ENCODE assay signal across 8 cellular contexts in genomic region chr20:47677314-47678129, GRCh38.
DNase-seq lines count a peak whose midpoint lies in the region; FAIRE-seq and TF ChIP-seq lines count a peak whose summit lies in the region.

No MANE protein-coding gene starts in this region.

- CTCF ChIA-PET in AG04449 (lab: Yijun Ruan, JAX), result interaction anchor here (0.6 to 10.5 kb wide), 27 partner anchors 8 to 953 kb away, joined by 3 to 235 read pairs (median 4); no protein-coding TSS in a partner anchor
- CTCF ChIA-PET in activated CD4-positive, alpha-beta memory T cell treated with anti-CD3 and anti-CD28 coated beads for 36 hours (lab: Charles Lee), result interaction anchor here (0.6 to 5.4 kb wide), 13 partner anchors 9 to 1183 kb away, joined by 3 to 67 read pairs (median 4); no protein-coding TSS in a partner anchor
- CTCF ChIA-PET in H1 (lab: Charles Lee; ENCODE audit: partially characterized antibody), result interaction anchor here (0.6 to 9.7 kb wide), 50 partner anchors 8 to 947 kb away, joined by 3 to 92 read pairs (median 4); no protein-coding TSS in a partner anchor

- H3K4me2 ChIP-seq in H1 (ENCODE audit: insufficient read depth in 1 of 2, low read depth in 2 of 2, low read length in 2 of 2), result no peak overlapping the region

- H3K36me3 ChIP-seq in H1 (ENCODE audit: control insufficient read depth in 2 of 4, insufficient read depth in 4 of 4, low read length in 3 of 4), result no peaks in the 10 kb centered on the region
- peaks cover 92% of the 10 kb centered on the region for H3K36me3 ChIP-seq in neutrophil

- no peaks in the 10 kb centered on the region for H3K27me3 Mint-ChIP-seq in activated CD4-positive, alpha-beta memory T cell treated with anti-CD3 and anti-CD28 coated beads for 36 hours
- no peaks in the 10 kb centered on the region for H3K27me3 Mint-ChIP-seq in type B pancreatic cell

- TF ChIP-seq CTCF in AG04449 (IDR thresholded peaks at IDR 0.05; ENCODE audit: insufficient read depth, low read length, missing control alignments) (peak; percentile 83), H1 (IDR thresholded peaks at IDR 0.05; ENCODE audit: control extremely low read depth in 1 of 3, insufficient read depth in 1 of 3, low read depth in 1 of 3, low read length in 3 of 3) (peak; percentile 93 to 97 (median 95)), neutrophil (IDR thresholded peaks at IDR 0.05) (peak; percentile 55), type B pancreatic cell (conservative IDR thresholded peaks at IDR 0.05) (peak; percentile 88)

- no peak overlapping the region for H2BK12ac ChIP-seq in H1 (ENCODE audit: low read depth, low read length)

- H3K18ac ChIP-seq in H1 (ENCODE audit: extremely low read depth, low read length), result no peak overlapping the region

- H3K9me3 ChIP-seq in H1 (ENCODE audit: insufficient read depth in 2 of 2, low read depth in 1 of 2, low read length in 1 of 2) (no peaks in the 10 kb centered on the region), neutrophil (no peaks in the 10 kb centered on the region)

- H3K4ac ChIP-seq in H1 (replicated peaks; ENCODE audit: insufficient read length, low read depth, low read length), result no peak overlapping the region

- no peak overlapping the region for H3K4me3 Mint-ChIP-seq in activated CD4-positive, alpha-beta memory T cell treated with anti-CD3 and anti-CD28 coated beads for 36 hours
- no peak overlapping the region for H3K4me3 Mint-ChIP-seq in type B pancreatic cell

- H3K4me1 ChIP-seq in H1 (replicated peaks in 1 of 4; ENCODE audit: control insufficient read depth in 3 of 4, insufficient read depth in 4 of 4, low read length in 3 of 4) (peaks cover 0 to 7% (median 2%) of the 10 kb centered on the region in 4 experiments; a peak in 5 of 7 replicates), neutrophil (ENCODE audit: control insufficient read depth in 1 of 2, insufficient read depth in 1 of 2, low read depth in 1 of 2, low read length in 1 of 2) (no peaks in the 10 kb centered on the region)

- FAIRE-seq in GM18507 (lab: Jason Lieb, UNC), result peak; percentile 46
- no peak for FAIRE-seq in H1 (lab: Jason Lieb, UNC)

- WGBS in H1 (ENCODE audit: extremely low coverage in 1 of 2, insufficient coverage in 1 of 2, insufficient read length in 1 of 2, insufficient replicate concordance in 2 of 2, low coverage in 1 of 2, low lambda C conversion rate in 2 of 2, missing lambda C conversion rate in 1 of 2), 2 experiments, result 52% methylated on average over 17 of the region's 18 CpGs; no CpG with 5 or more reads in 1 of the 2 experiments

- no peaks in the 10 kb centered on the region for H3K23me2 ChIP-seq in H1 (ENCODE audit: low read depth, low read length)

- H3K23ac ChIP-seq in H1 (ENCODE audit: insufficient read length), result no peak overlapping the region

- no peak overlapping the region for H2AFZ ChIP-seq in H1 (ENCODE audit: low read length)

- no peak for TF ChIP-seq EP300 in H1 (IDR thresholded peaks at IDR 0.05; ENCODE audit: borderline replicate concordance in 1 of 2, low read depth in 2 of 2, low read length in 2 of 2)

- H3K27ac Mint-ChIP-seq in activated CD4-positive, alpha-beta memory T cell treated with anti-CD3 and anti-CD28 coated beads for 36 hours, result no peak overlapping the region
- peak overlapping the region; percentile 56 for H3K27ac Mint-ChIP-seq in type B pancreatic cell

- H4K20me1 ChIP-seq in H1 (replicated peaks in 1 of 2; ENCODE audit: control insufficient read depth in 1 of 2, insufficient read depth in 2 of 2, low read length in 2 of 2), result peaks cover 0 to 2% of the 10 kb centered on the region in 2 experiments

- TF ChIP-seq RAD21 in H1 (IDR thresholded peaks at IDR 0.05 in 1 of 2, conservative IDR thresholded peaks at IDR 0.05 in 1 of 2; ENCODE audit: low read depth in 2 of 2, low read length in 2 of 2), result peak; percentile 94 to 96

- DNase-seq in AG04449 (ENCODE audit: low read depth, low spot score), result no peak
- peak; percentile 63 for DNase-seq in GM18507 (ENCODE audit: extremely low spot score, insufficient read length, low read depth)
- DNase-seq in NCI-H526 (lab: John Stamatoyannopoulos, UW), result peak; percentile 50 to 89
- DNase-seq in activated CD4-positive, alpha-beta memory T cell treated with anti-CD3 and anti-CD28 coated beads for 36 hours, result peak; percentile 78
- peak; percentile 59 to 89 for DNase-seq in H1 (ENCODE audit: low read depth in 1 of 2, low spot score in 2 of 2)
- DNase-seq in type B pancreatic cell (ENCODE audit: extremely low spot score, unreplicated experiment), result peak; percentile 81
- no peak for DNase-seq in cortex of kidney (lab: John Stamatoyannopoulos, UW)

- H4K5ac ChIP-seq in H1 (ENCODE audit: insufficient read length, low read depth, low read length), result no peak overlapping the region

- no peak overlapping the region for H3K27ac ChIP-seq in H1 (ENCODE audit: low read depth, low read length)
- H3K27ac ChIP-seq in neutrophil, result no peak overlapping the region

- no peak overlapping the region for H2BK20ac ChIP-seq in H1 (ENCODE audit: low read length)

- H3K4me1 Mint-ChIP-seq in activated CD4-positive, alpha-beta memory T cell treated with anti-CD3 and anti-CD28 coated beads for 36 hours (ENCODE audit: low read depth), result no peaks in the 10 kb centered on the region
- peaks cover 6% of the 10 kb centered on the region for H3K4me1 Mint-ChIP-seq in type B pancreatic cell (ENCODE audit: unreplicated experiment)

- H3K9ac ChIP-seq in H1 (replicated peaks in 1 of 4; ENCODE audit: extremely low read depth in 1 of 4, low read depth in 3 of 4, low read length in 3 of 4), result no peak overlapping the region

- H3K14ac ChIP-seq in H1 (ENCODE audit: insufficient read length), result no peak overlapping the region

- H3K4me3 ChIP-seq in AG04449 (ENCODE audit: low read depth, low read length) (no peak overlapping the region), H1 (ENCODE audit: extremely low read depth in 1 of 4, insufficient read depth in 2 of 4, low read depth in 3 of 4, low read length in 4 of 4) (no peak overlapping the region), neutrophil (ENCODE audit: low read depth in 1 of 2, low read length in 1 of 2) (no peak overlapping the region)

- H3K56ac ChIP-seq in H1 (replicated peaks; ENCODE audit: insufficient read length, low read depth, low read length), result no peak overlapping the region

- H3K79me2 ChIP-seq in H1 (ENCODE audit: control insufficient read depth in 1 of 2, insufficient read depth in 2 of 2, low read length in 2 of 2), result no peaks in the 10 kb centered on the region

- H3K36me3 Mint-ChIP-seq in activated CD4-positive, alpha-beta memory T cell treated with anti-CD3 and anti-CD28 coated beads for 36 hours, result no peaks in the 10 kb centered on the region
- peaks cover 9% of the 10 kb centered on the region for H3K36me3 Mint-ChIP-seq in type B pancreatic cell

- H4K8ac ChIP-seq in H1 (ENCODE audit: extremely low read depth, insufficient read depth, low read length), result no peak overlapping the region; the same call in 1 of the 2 replicates

- H3K79me1 ChIP-seq in H1 (ENCODE audit: low read depth, low read length), result no peaks in the 10 kb centered on the region

- intact Hi-C loops in activated CD4-positive, alpha-beta memory T cell treated with anti-CD3 and anti-CD28 coated beads for 36 hours (cut with micrococcal nuclease), result loop anchor here (1.0 to 5.0 kb wide), 3 partner anchors 35 to 944 kb away; no protein-coding TSS in a partner anchor

- H2AK5ac ChIP-seq in H1 (ENCODE audit: low read depth, low read length), result no peak overlapping the region

- H3K9me3 Mint-ChIP-seq in activated CD4-positive, alpha-beta memory T cell treated with anti-CD3 and anti-CD28 coated beads for 36 hours, result no peaks in the 10 kb centered on the region
- H3K9me3 Mint-ChIP-seq in type B pancreatic cell, result no peaks in the 10 kb centered on the region

- H2BK120ac ChIP-seq in H1 (replicated peaks; ENCODE audit: low read depth, low read length), result no peak overlapping the region

- H2BK15ac ChIP-seq in H1 (ENCODE audit: low read length), result no peak overlapping the region

- no peak overlapping the region for H4K91ac ChIP-seq in H1 (replicated peaks; ENCODE audit: insufficient read length, low read length)

- no peak overlapping the region for H2BK5ac ChIP-seq in H1 (ENCODE audit: low read depth, low read length)

- no peak for TF ChIP-seq POLR2A in H1 (IDR thresholded peaks at IDR 0.05; ENCODE audit: control extremely low read depth in 1 of 2, low read depth in 2 of 2, low read length in 2 of 2)

- no peaks in the 10 kb centered on the region for H3K27me3 ChIP-seq in H1 (replicated peaks in 1 of 4; ENCODE audit: control insufficient read depth in 3 of 4, extremely low read depth in 1 of 4, insufficient read depth in 3 of 4, low read length in 3 of 4)
- no peaks in the 10 kb centered on the region for H3K27me3 ChIP-seq in neutrophil

- POLR2A ChIA-PET in AG04449 (lab: Yijun Ruan, JAX), result interaction anchor here (0.7 kb wide), 1 partner anchor 169 kb away, joined by 3 read pairs; no protein-coding TSS in a partner anchor
- POLR2A ChIA-PET in activated CD4-positive, alpha-beta memory T cell treated with anti-CD3 and anti-CD28 coated beads for 36 hours (lab: Charles Lee), result no interaction called here
- POLR2A ChIA-PET in H1 (lab: Charles Lee; ENCODE audit: partially characterized antibody), result no interaction called here

TF ChIP-seq in H1, 55 proteins besides CTCF, POLR2A, EP300 and RAD21 (continues in another document):
- TF ChIP-seq SP4 (IDR thresholded peaks at IDR 0.05; ENCODE audit: low read length), result no peak
- no peak for TF ChIP-seq CTBP2 (IDR thresholded peaks at IDR 0.05; ENCODE audit: borderline replicate concordance, insufficient read depth, insufficient read length, low read length)
- no peak for TF ChIP-seq KDM5A (IDR thresholded peaks at IDR 0.05; ENCODE audit: low read length)
- TF ChIP-seq EZH2 (IDR thresholded peaks at IDR 0.05; ENCODE audit: low read depth, low read length, severe bottlenecking), result no peak
- TF ChIP-seq GTF2F1 (IDR thresholded peaks at IDR 0.05; ENCODE audit: borderline replicate concordance, low read depth, low read length), result no peak
- TF ChIP-seq HDAC2 (IDR thresholded peaks at IDR 0.05; ENCODE audit: borderline replicate concordance in 1 of 2, low read depth in 2 of 2, low read length in 2 of 2), result no peak
- no peak for TF ChIP-seq E2F6 (IDR thresholded peaks at IDR 0.05)
- TF ChIP-seq JUND (IDR thresholded peaks at IDR 0.05; ENCODE audit: low read length), result peak; percentile 56; the same call in 1 of the 2 replicates
- TF ChIP-seq RXRA (IDR thresholded peaks at IDR 0.05; ENCODE audit: insufficient read depth, low read depth, low read length), result no peak
- no peak for TF ChIP-seq GABPA (IDR thresholded peaks at IDR 0.05; ENCODE audit: borderline replicate concordance, insufficient read depth, low read length)
- no peak for TF ChIP-seq CBX8 (IDR thresholded peaks at IDR 0.05; ENCODE audit: borderline replicate concordance, low read depth, low read length)
- TF ChIP-seq MAFK (IDR thresholded peaks at IDR 0.05; ENCODE audit: low read depth, low read length), result peak; percentile 15; the same call in 1 of the 2 replicates

Comparison
In these comparisons a context has a peak if more than half of its experiments do, and no peak if none do; other contexts are left out.
1. DNase-seq: peak in GM18507 (single experiment), NCI-H526 (2 of 2), activated CD4-positive, alpha-beta memory T cell treated with anti-CD3 and anti-CD28 coated beads for 36 hours (single experiment), H1 (2 of 2) and type B pancreatic cell (single experiment); none in AG04449 (single experiment) and cortex of kidney (single experiment).
2. Peak in every context shown above with its lines, with median percentiles within 50 percentile points of each other: CTCF ChIP-seq.